20 cellular contexts compared by ENCODE assay signal in genomic region chr21:41483973-41484372, GRCh38. TPM values are rescaled to one million over a fixed set of nuclear protein-coding genes. Genes with fewer than 3 reads are reported as not detected.
"Had no signal": no experiment of that assay in that cellular context is flagged by ENCODE, and none has a peak within 500 bp of the region (broad histone marks: within the 10 kb centered on the region; RNA-seq: fewer than 3 reads in every experiment).

No MANE protein-coding gene starts in this region.

- H3K27ac ChIP-seq: RWPE1 had no signal

- H3K36me3 ChIP-seq: MG63 had no signal

- H3K27me3 ChIP-seq: MG63 had no signal

- H3K4me3 ChIP-seq: MG63 had no signal

- H3K9me3 ChIP-seq: MG63, SK-N-SH had no signal

- H3K9ac ChIP-seq: SK-N-SH had no signal

- DNase-seq: Karpas-422, KBM-7, MG63, NCI-H1092, NCI-H1105 treated with DMSO at 0.1 percent for 48 hours, NCI-H1417 treated with DMSO at 0.1 percent for 48 hours, NCI-H187, NCI-H2029, NCI-H2081 treated with DMSO at 0.1 percent for 48 hours, NCI-H2171, NCI-H226, NCI-H446, NCI-H510A, NCI-H524 treated with DMSO at 0.1 percent for 48 hours, NCI-H69, NCI-H774, SHP77, SK-N-SH had no signal

RNA-seq across cellular contexts. Expression of gene TMPRSS2, which starts 24.0 kb away (rescaled TPM):
- total RNA-seq: SK-MEL-5 had no signal
- polyA plus RNA-seq: SK-N-SH had no signal
